Comparison of ENCODE assay signal across 1 cellular context in the genomic region with DNA sequence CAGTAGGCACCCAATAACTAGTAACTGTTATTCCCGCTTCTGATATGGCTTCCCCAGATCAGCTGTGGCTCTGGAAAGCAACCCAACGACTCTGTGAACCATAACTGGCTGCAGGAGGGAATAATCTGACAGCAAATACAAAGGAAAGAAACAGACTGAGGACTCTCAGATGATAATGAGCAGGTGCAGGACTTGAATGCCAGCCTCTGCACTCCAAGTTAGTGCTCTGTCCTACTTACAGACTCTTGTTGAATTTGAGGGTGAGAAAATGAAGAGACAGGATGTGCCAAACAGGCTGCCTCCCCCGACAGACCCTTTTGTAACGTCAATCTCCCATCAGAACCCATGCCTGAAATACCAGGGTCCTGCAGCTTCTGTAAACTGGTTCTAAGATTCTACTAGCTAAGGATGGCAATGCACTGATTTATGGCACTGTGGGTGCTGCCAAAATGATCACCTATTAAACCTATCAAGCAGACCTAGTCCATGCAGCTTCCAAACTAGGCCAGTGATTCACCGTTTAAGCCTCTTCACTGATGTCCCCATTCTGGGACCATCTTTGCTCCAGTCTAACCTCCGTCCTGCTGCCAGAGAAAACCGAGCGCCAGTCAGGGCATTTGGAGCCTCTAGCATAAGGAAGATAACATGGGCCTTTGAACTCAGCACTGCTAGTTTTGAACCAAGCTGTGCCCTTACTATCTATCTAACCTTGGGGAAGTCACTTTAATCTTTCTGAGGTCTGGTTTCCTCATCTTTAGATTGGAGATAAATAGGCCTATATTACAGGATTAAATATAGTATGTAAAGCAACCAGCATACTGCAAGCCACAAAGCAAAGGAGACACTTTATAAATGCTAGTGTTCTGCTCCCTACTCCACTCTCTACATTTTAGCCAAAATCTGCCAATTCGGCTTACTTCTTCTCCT.
TF ChIP-seq lines count a peak whose summit lies in the region.

No MANE protein-coding gene starts in this region.

TF ChIP-seq in K562, 482 proteins besides CTCF, POLR2A, EP300 and RAD21:
- TF ChIP-seq, protein P1, sequence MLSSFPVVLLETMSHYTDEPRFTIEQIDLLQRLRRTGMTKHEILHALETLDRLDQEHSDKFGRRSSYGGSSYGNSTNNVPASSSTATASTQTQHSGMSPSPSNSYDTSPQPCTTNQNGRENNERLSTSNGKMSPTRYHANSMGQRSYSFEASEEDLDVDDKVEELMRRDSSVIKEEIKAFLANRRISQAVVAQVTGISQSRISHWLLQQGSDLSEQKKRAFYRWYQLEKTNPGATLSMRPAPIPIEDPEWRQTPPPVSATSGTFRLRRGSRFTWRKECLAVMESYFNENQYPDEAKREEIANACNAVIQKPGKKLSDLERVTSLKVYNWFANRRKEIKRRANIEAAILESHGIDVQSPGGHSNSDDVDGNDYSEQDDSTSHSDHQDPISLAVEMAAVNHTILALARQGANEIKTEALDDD (IDR thresholded peaks at IDR 0.05) = peak; percentile 23; the same call in 1 of the 2 replicates
- TF ChIP-seq, protein P2, sequence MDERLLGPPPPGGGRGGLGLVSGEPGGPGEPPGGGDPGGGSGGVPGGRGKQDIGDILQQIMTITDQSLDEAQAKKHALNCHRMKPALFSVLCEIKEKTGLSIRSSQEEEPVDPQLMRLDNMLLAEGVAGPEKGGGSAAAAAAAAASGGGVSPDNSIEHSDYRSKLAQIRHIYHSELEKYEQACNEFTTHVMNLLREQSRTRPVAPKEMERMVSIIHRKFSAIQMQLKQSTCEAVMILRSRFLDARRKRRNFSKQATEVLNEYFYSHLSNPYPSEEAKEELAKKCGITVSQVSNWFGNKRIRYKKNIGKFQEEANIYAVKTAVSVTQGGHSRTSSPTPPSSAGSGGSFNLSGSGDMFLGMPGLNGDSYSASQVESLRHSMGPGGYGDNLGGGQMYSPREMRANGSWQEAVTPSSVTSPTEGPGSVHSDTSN (CRISPR knock-in tag; IDR thresholded peaks at IDR 0.05; ENCODE audit: low read depth) = no peak
- TF ChIP-seq, protein P2 (tag; conservative IDR thresholded peaks at IDR 0.05; ENCODE audit: low read depth) = no peak
